In the genomic region with DNA sequence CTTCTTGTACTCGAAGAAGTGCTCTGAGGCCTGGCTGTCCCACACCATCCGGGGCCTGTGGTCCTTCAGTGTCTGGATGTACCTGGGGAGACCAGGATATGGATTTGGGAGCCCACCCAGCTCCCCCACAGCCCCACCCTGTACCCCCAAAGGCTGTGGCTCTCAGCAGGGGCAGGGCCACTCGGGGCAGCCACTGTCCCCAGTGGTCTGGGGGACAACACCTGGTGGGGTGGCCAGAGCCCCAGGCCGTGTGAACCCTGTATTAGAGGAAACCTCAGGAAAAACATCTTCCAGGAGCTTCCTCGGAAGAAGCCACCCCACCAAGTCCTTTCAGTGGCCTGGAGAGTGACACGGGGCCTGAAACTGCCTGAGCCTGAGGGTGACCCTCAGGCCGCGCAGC, we compare ENCODE assay signal across 25 cellular contexts.
"Had no signal": no experiment of that assay in that cellular context is flagged by ENCODE, and none has a peak within 500 bp of the region (broad histone marks: within the 10 kb centered on the region; RNA-seq: fewer than 3 reads in every experiment).

No MANE protein-coding gene starts in this region.

- ATAC-seq: effector memory CD8-positive, alpha-beta T cell; left colon; left ventricle myocardium superior; lower lobe of right lung; naive thymus-derived CD8-positive, alpha-beta T cell; stimulated activated naive B cell treated with anti-CD40 and anti-IgM and Interleukin-4, amounts not matched to agents 10 μg/mL and 1 μg/mL and 100 μg/mL, for 72 hours had no signal

- H3K9ac ChIP-seq: parathyroid adenoma had no signal

- H3K9me3 Mint-ChIP-seq: effector memory CD8-positive, alpha-beta T cell; immature natural killer cell; naive thymus-derived CD8-positive, alpha-beta T cell; nephron progenitor cell; stimulated activated naive B cell treated with anti-CD40 and anti-IgM and Interleukin-4, amounts not matched to agents 10 μg/mL and 1 μg/mL and 100 μg/mL, for 72 hours; stimulated activated naive CD8-positive, alpha-beta T cell treated with anti-CD3 and anti-CD28 coated beads, Interleukin-15, Interleukin-2, amounts not matched to agents 100 ng/mL and 50 ng/mL, for 24 hours had no signal

- H3K4me3 ChIP-seq: esophagus squamous epithelium, lower lobe of right lung, prostate gland, thoracic aorta, tibial nerve, upper lobe of left lung had no signal

- H3K4me3 Mint-ChIP-seq: effector memory CD8-positive, alpha-beta T cell; immature natural killer cell; naive thymus-derived CD8-positive, alpha-beta T cell; nephron progenitor cell; stimulated activated naive B cell treated with anti-CD40 and anti-IgM and Interleukin-4, amounts not matched to agents 10 μg/mL and 1 μg/mL and 100 μg/mL, for 72 hours; stimulated activated naive CD8-positive, alpha-beta T cell treated with anti-CD3 and anti-CD28 coated beads, Interleukin-15, Interleukin-2, amounts not matched to agents 100 ng/mL and 50 ng/mL, for 24 hours had no signal

- H3K79me2 ChIP-seq: parathyroid adenoma had no signal

- H3K27me3 ChIP-seq: esophagus squamous epithelium, tibial nerve, upper lobe of left lung had no signal

- H3K4me1 Mint-ChIP-seq: immature natural killer cell; stimulated activated naive B cell treated with anti-CD40 and anti-IgM and Interleukin-4, amounts not matched to agents 10 μg/mL and 1 μg/mL and 100 μg/mL, for 72 hours had no signal

- H3K36me3 ChIP-seq: prostate gland had no signal

- FAIRE-seq: endometrium, small intestine, urothelium cell line had no signal

- H3K27ac ChIP-seq: esophagus squamous epithelium, lower lobe of right lung, parathyroid adenoma, prostate gland, thoracic aorta, tibial nerve, upper lobe of left lung had no signal

- H2AFZ ChIP-seq: parathyroid adenoma had no signal

- H3K27ac Mint-ChIP-seq: immature natural killer cell; naive thymus-derived CD8-positive, alpha-beta T cell; nephron progenitor cell; stimulated activated naive B cell treated with anti-CD40 and anti-IgM and Interleukin-4, amounts not matched to agents 10 μg/mL and 1 μg/mL and 100 μg/mL, for 72 hours; stimulated activated naive CD8-positive, alpha-beta T cell treated with anti-CD3 and anti-CD28 coated beads, Interleukin-15, Interleukin-2, amounts not matched to agents 100 ng/mL and 50 ng/mL, for 24 hours had no signal

- H3K9me3 ChIP-seq: esophagus squamous epithelium, lower lobe of right lung, prostate gland, thoracic aorta, tibial nerve, upper lobe of left lung had no signal

- DNase-seq: cortex of kidney; effector memory CD8-positive, alpha-beta T cell; erythroblast; esophagus squamous epithelium; foreskin melanocyte; hypothalamus; immature natural killer cell; left colon; left ventricle myocardium superior; lower lobe of right lung; naive thymus-derived CD8-positive, alpha-beta T cell; right cardiac atrium; small intestine; stimulated activated CD4-positive, alpha-beta T cell treated with anti-CD3 and anti-CD28 coated beads, Interleukin-15, amount 100 ng/mL, for 24 hours; stimulated activated CD4-positive, alpha-beta T cell treated with anti-CD3 and anti-CD28 coated beads, Interleukin-2, amount 100 ng/mL, for 48 hours; stimulated activated naive B cell treated with anti-CD40 and anti-IgM and Interleukin-4, amounts not matched to agents 10 μg/mL and 1 μg/mL and 100 μg/mL, for 72 hours had no signal

- H3K4me1 ChIP-seq: esophagus squamous epithelium, lower lobe of right lung, parathyroid adenoma, prostate gland, tibial nerve, upper lobe of left lung had no signal

- H3K27me3 Mint-ChIP-seq: effector memory CD8-positive, alpha-beta T cell; naive thymus-derived CD8-positive, alpha-beta T cell; stimulated activated naive B cell treated with anti-CD40 and anti-IgM and Interleukin-4, amounts not matched to agents 10 μg/mL and 1 μg/mL and 100 μg/mL, for 72 hours; stimulated activated naive CD8-positive, alpha-beta T cell treated with anti-CD3 and anti-CD28 coated beads, Interleukin-15, Interleukin-2, amounts not matched to agents 100 ng/mL and 50 ng/mL, for 24 hours had no signal
